8 cellular contexts compared by ENCODE assay signal in the genomic region with DNA sequence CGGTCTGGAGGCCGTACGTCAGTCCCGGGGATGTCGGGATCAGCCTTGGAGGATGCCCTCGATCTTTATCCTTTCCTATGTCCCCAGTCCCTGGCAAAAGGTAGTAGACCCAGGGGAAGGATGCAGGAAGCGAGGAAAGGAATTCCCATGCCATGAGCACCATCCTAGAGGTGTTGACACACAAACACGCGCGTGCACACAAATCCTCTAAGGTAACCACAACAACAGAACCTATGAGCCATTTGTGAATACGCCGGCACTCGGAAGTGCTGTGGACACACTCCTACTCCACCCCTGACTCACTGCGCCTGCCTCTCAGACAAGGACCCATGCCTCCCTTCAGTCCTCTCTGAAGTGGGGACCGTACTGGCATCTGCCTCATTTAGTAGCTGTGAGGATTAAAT.
DNase-seq lines count a peak whose midpoint lies in the region; ATAC-seq lines count a peak whose summit lies in the region.

No MANE protein-coding gene starts in this region.

- peak; percentile 79 for ATAC-seq in activated naive CD8-positive, alpha-beta T cell treated with anti-CD3 and anti-CD28 coated beads, Interleukin-2, amount 50 U/mL, for 24 hours
- ATAC-seq in HG02642 (IDR thresholded peaks at IDR 0.05; ENCODE audit: poor library complexity, unreplicated experiment) = no peak

- peak overlapping the region; percentile 82; the same call in 1 of the 2 replicates for H3K9ac ChIP-seq in iPS-20b (ENCODE audit: low read depth, low read length)

- H3K36me3 Mint-ChIP-seq in activated naive CD8-positive, alpha-beta T cell treated with anti-CD3 and anti-CD28 coated beads, Interleukin-2, amount 50 U/mL, for 24 hours (ENCODE audit: low read depth) = no peaks in the 10 kb centered on the region

- no peaks in the 10 kb centered on the region for H3K9me3 ChIP-seq in iPS-20b (ENCODE audit: insufficient read depth, low read depth, low read length)

- no peaks in the 10 kb centered on the region for H3K36me3 ChIP-seq in iPS-20b (ENCODE audit: insufficient read depth, low read depth, low read length)

- peaks cover 13% of the 10 kb centered on the region; the same call in 1 of the 2 replicates for H3K4me1 ChIP-seq in iPS-20b (ENCODE audit: insufficient read depth, low read length)

- H3K27ac ChIP-seq in iPS-20b (ENCODE audit: low read length) = no peak overlapping the region

- H3K4me1 Mint-ChIP-seq in activated naive CD8-positive, alpha-beta T cell treated with anti-CD3 and anti-CD28 coated beads, Interleukin-2, amount 50 U/mL, for 24 hours = peaks cover 14% of the 10 kb centered on the region

- H3K27me3 ChIP-seq in iPS-20b (ENCODE audit: insufficient read depth, low read length) = peaks cover 52% of the 10 kb centered on the region

- H3K27me3 Mint-ChIP-seq in activated naive CD8-positive, alpha-beta T cell treated with anti-CD3 and anti-CD28 coated beads, Interleukin-2, amount 50 U/mL, for 24 hours = peaks cover 22% of the 10 kb centered on the region

- H3K27ac Mint-ChIP-seq in activated naive CD8-positive, alpha-beta T cell treated with anti-CD3 and anti-CD28 coated beads, Interleukin-2, amount 50 U/mL, for 24 hours = peak overlapping the region; percentile 13

- H3K4me3 ChIP-seq in iPS-20b (ENCODE audit: low read length) = peak overlapping the region; percentile 77

- peak overlapping the region; percentile 69 for H3K4me3 Mint-ChIP-seq in activated naive CD8-positive, alpha-beta T cell treated with anti-CD3 and anti-CD28 coated beads, Interleukin-2, amount 50 U/mL, for 24 hours

- DNase-seq in DMS 273 (lab: John Stamatoyannopoulos, UW; ENCODE audit: unreplicated experiment) (peak; percentile 50), DMS 273 treated with DMSO at 0.1 percent for 48 hours (lab: John Stamatoyannopoulos, UW) (no peak), NCI-H748 treated with DMSO at 0.1 percent for 48 hours (lab: John Stamatoyannopoulos, UW) (peak; percentile 39), HK-2 (ENCODE audit: unreplicated experiment) (no peak)
- DNase-seq in activated naive CD8-positive, alpha-beta T cell treated with anti-CD3 and anti-CD28 coated beads, Interleukin-2, amount 50 U/mL, for 24 hours = peak; percentile 47
- DNase-seq in stimulated activated CD4-positive, alpha-beta T cell treated with anti-CD3 and anti-CD28 coated beads, Interleukin-1b, Interleukin-23, amount 100 ng/mL, for 24 hours (ENCODE audit: low read depth in 4 of 4, low spot score in 1 of 4) = peak in 3 of 4 experiments; percentile 19 to 35 (median 25)

- no peaks in the 10 kb centered on the region for H3K9me3 Mint-ChIP-seq in activated naive CD8-positive, alpha-beta T cell treated with anti-CD3 and anti-CD28 coated beads, Interleukin-2, amount 50 U/mL, for 24 hours

Comparison
In these comparisons a context has a peak if more than half of its experiments do, and no peak if none do; other contexts are left out.
1. DNase-seq: peak in DMS 273 (single experiment), NCI-H748 treated with DMSO at 0.1 percent for 48 hours (single experiment), activated naive CD8-positive, alpha-beta T cell treated with anti-CD3 and anti-CD28 coated beads, Interleukin-2, amount 50 U/mL, for 24 hours (single experiment) and stimulated activated CD4-positive, alpha-beta T cell treated with anti-CD3 and anti-CD28 coated beads, Interleukin-1b, Interleukin-23, amount 100 ng/mL, for 24 hours (3 of 4); none in DMS 273 treated with DMSO at 0.1 percent for 48 hours (single experiment) and HK-2 (single experiment).